In the genomic region with DNA sequence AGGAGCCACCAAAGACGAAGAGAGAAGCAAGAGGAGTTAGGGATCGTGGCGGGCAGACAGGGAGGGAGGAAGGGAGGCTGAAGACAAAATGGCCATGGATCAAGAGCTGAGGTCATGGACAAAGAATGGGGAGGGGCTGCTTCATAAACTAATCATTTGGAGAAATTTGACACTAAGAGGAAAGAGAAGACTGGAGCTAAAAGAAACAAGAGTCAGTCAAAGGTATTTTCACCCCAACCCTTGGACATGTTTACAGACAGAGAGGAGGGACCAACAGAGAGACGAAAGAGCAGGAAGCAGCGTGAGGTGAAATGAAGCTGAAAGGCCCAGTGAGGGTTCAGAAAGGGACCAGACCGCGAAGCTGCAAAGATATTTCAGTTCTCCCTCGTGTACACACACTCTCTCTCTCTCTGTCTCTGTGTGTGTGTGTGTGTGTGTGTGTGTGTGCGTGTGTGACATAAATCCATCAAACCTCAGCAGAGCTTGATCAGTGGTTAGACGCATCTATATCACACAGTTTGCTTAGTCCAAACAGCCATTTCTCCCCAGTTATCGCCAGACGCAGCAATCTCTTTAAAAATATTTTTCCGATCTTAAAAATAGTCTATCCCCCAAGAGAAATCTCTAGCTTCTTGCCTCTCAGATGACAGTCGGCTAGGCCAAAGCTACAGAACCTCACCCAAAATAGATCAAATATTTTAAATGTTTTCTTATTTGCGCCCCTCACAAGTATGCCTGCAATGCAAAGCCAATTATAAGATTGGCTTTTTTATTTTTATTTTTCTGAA, we compare ENCODE assay signal across 9 cellular contexts. TPM values are rescaled to one million over a fixed set of nuclear protein-coding genes. Genes with fewer than 3 reads are reported as not detected.
DNase-seq lines count a peak whose midpoint lies in the region; ATAC-seq and TF ChIP-seq lines count a peak whose summit lies in the region.
"Had no signal": no experiment of that assay in that cellular context is flagged by ENCODE, and none has a peak within 500 bp of the region (broad histone marks: within the 10 kb centered on the region; RNA-seq: fewer than 3 reads in every experiment).

No MANE protein-coding gene starts in this region.

- no peak overlapping the region for H3K9ac ChIP-seq in Karpas-422 (ENCODE audit: low read length)

- H3K4me3 Mint-ChIP-seq in Caco-2 (ENCODE audit: unreplicated experiment): no peak overlapping the region

- H3K9me2 ChIP-seq in Karpas-422 (replicated peaks; ENCODE audit: insufficient read depth, low read length): no peaks in the 10 kb centered on the region

- intact Hi-C loops in Caco-2 (cut with micrococcal nuclease; ENCODE audit: unreplicated experiment): no loop called here
- intact Hi-C loops in lower lobe of right lung (cut with DNase I): no loop called here
- intact Hi-C loops in prostate gland (cut with DNase I): loop anchor here (5.0 kb wide), 1 partner anchor 35 kb away; no protein-coding TSS in a partner anchor

- no peak overlapping the region for H3K4me3 ChIP-seq in Caco-2 (ENCODE audit: low read depth, low read length)
- H3K4me3 ChIP-seq in Karpas-422 (ENCODE audit: low read length): no peak overlapping the region
- no peak overlapping the region for H3K4me3 ChIP-seq in lower lobe of right lung
- H3K4me3 ChIP-seq in prostate gland: no peak overlapping the region
- H3K4me3 ChIP-seq: SJSA1 had no signal

- POLR2A ChIA-PET in Caco-2 (lab: Charles Lee) (no interaction called here), RWPE1 (lab: Yijun Ruan, JAX; ENCODE audit: low non-redundant PET) (no interaction called here)

- no peaks in the 10 kb centered on the region for H3K79me2 ChIP-seq in Karpas-422 (ENCODE audit: low read length)

- no peaks in the 10 kb centered on the region for H4K20me1 ChIP-seq in Karpas-422 (ENCODE audit: insufficient read depth, low read depth, low read length)

- no peaks in the 10 kb centered on the region for H3K9me3 Mint-ChIP-seq in Caco-2 (ENCODE audit: unreplicated experiment)

- peaks cover 31% of the 10 kb centered on the region for H3K4me1 Mint-ChIP-seq in Caco-2 (ENCODE audit: low read depth, unreplicated experiment)

- H3K36me3 Mint-ChIP-seq in Caco-2 (ENCODE audit: insufficient read depth, unreplicated experiment): no peaks in the 10 kb centered on the region

- H3K27me3 Mint-ChIP-seq in Caco-2 (ENCODE audit: insufficient read depth, unreplicated experiment): no peaks in the 10 kb centered on the region

- TF ChIP-seq CTCF in Caco-2 (IDR thresholded peaks at IDR 0.05; ENCODE audit: insufficient read depth in 1 of 2, low read depth in 1 of 2, low read length in 1 of 2, severe bottlenecking in 1 of 2, unreplicated experiment in 1 of 2): no peak
- TF ChIP-seq CTCF in lower lobe of right lung (IDR thresholded peaks at IDR 0.05): no peak
- TF ChIP-seq CTCF in RWPE1 (conservative IDR thresholded peaks at IDR 0.05; ENCODE audit: low read depth): no peak
- TF ChIP-seq CTCF in prostate gland (IDR thresholded peaks at IDR 0.05): no peak

- no TSS peak for BruUV-seq in Caco-2 (replicated peaks; lab: Mats Ljungman, UMichigan)

- no peak overlapping the region for H3K4me2 ChIP-seq in Karpas-422 (ENCODE audit: low read depth, low read length, poor library complexity, severe bottlenecking)

- H3K27ac Mint-ChIP-seq in Caco-2 (ENCODE audit: unreplicated experiment): peak overlapping the region; percentile 31

- WGBS in prostate gland: 56% methylated on average over 15 of the region's 15 CpGs

- H3K9me3 ChIP-seq in Caco-2 (0 out of 2 replicates have a peak, but pooled peaks cover 4% of the 10 kb centered on the region), Karpas-422 (ENCODE audit: low read length) (no peaks in the 10 kb centered on the region), lower lobe of right lung (no peaks in the 10 kb centered on the region), prostate gland (no peaks in the 10 kb centered on the region)
- H3K9me3 ChIP-seq: SJSA1 had no signal

- CTCF ChIA-PET in Caco-2 (lab: Charles Lee) (interaction anchor here (0.7 kb wide), 1 partner anchor 43 kb away, joined by 3 read pairs; no protein-coding TSS in a partner anchor), RWPE1 (lab: Yijun Ruan, JAX) (interaction anchor here (0.6 kb wide), 1 partner anchor 43 kb away, joined by 3 read pairs; no protein-coding TSS in a partner anchor)

- H3K27ac ChIP-seq in Karpas-422 (ENCODE audit: low read length): no peak overlapping the region
- H3K27ac ChIP-seq in lower lobe of right lung: peak overlapping the region; percentile 44
- no peak overlapping the region for H3K27ac ChIP-seq in RWPE1
- peak overlapping the region in 1 of 2 donors; percentile 17 for H3K27ac ChIP-seq in prostate gland
- H3K27ac ChIP-seq: SJSA1 had no signal

- H3K4me1 ChIP-seq in Caco-2 (peaks cover 18% of the 10 kb centered on the region), Karpas-422 (ENCODE audit: low read length) (peaks cover 12% of the 10 kb centered on the region), lower lobe of right lung (no peaks in the 10 kb centered on the region), prostate gland (replicated peaks) (no peaks in the 10 kb centered on the region)

- H3K27me3 ChIP-seq in Caco-2 (replicated peaks; ENCODE audit: control insufficient read depth, insufficient read depth, low read length): no peaks in the 10 kb centered on the region
- H3K27me3 ChIP-seq in Karpas-422 (ENCODE audit: low read length): no peaks in the 10 kb centered on the region
- no peaks in the 10 kb centered on the region for H3K27me3 ChIP-seq in lower lobe of right lung (ENCODE audit: low read depth)
- H3K27me3 ChIP-seq in prostate gland (replicated peaks; ENCODE audit: insufficient read depth): no peaks in the 10 kb centered on the region
- H3K27me3 ChIP-seq: SJSA1 had no signal

- ATAC-seq in GM21526 (IDR thresholded peaks at IDR 0.05; ENCODE audit: low FRiP score, unreplicated experiment): peak; percentile 92
- ATAC-seq in lower lobe of right lung: no peak

- peak overlapping the region; percentile 6; the same call in 1 of the 2 replicates for H2AFZ ChIP-seq in Karpas-422 (ENCODE audit: low read length)

- no peaks in the 10 kb centered on the region for H3K36me3 ChIP-seq in Caco-2 (ENCODE audit: control insufficient read depth, insufficient read depth, low read length)
- no peaks in the 10 kb centered on the region for H3K36me3 ChIP-seq in Karpas-422 (ENCODE audit: insufficient read depth, low read length)
- H3K36me3 ChIP-seq in lower lobe of right lung: no peaks in the 10 kb centered on the region
- H3K36me3 ChIP-seq in prostate gland: no peaks in the 10 kb centered on the region

- DNase-seq in Caco-2: no peak
- peak; percentile 43 for DNase-seq in Karpas-422
- no peak for DNase-seq in lower lobe of right lung
- no peak for DNase-seq in activated T-cell treated with anti-CD3 and anti-CD28 coated beads, Interleukin-2, amount 50 U/mL, for 48 hours
- DNase-seq in HuH-7 (ENCODE audit: low spot score): no peak
- DNase-seq in RWPE1 (ENCODE audit: low spot score): no peak
- DNase-seq in prostate gland (ENCODE audit: low spot score): no peak

- no peak for TF ChIP-seq POLR2A in prostate gland (IDR thresholded peaks at IDR 0.05)

RNA-seq across cellular contexts. Expression of gene CALD1, which starts 12.5 kb away (rescaled TPM):
- total RNA-seq in Caco-2 (2022) (140 and 155 TPM in 2 replicates), lower lobe of right lung (140 TPM), prostate gland (100 to 1,000 TPM; 307 to 314 TPM)
- 1.0 TPM in 1 of 2 replicates, not detected in the other for total RNA-seq in Karpas-422 (2014; rRNA removed; shearing (Covaris generic); ENCODE audit: low replicate concordance)

Comparison
In these comparisons a context has a peak if more than half of its experiments do, and no peak if none do; other contexts are left out.
1. RNA of gene CALD1, which starts 12.5 kb away (total RNA-seq): 307 to 314 TPM in prostate gland, 140 to 155 TPM in Caco-2 and 140 TPM in lower lobe of right lung (single experiment); 1.0 TPM in Karpas-422; every median in the first group is over 10 times any median in the second.